24 cellular contexts compared by ENCODE assay signal in the genomic region with DNA sequence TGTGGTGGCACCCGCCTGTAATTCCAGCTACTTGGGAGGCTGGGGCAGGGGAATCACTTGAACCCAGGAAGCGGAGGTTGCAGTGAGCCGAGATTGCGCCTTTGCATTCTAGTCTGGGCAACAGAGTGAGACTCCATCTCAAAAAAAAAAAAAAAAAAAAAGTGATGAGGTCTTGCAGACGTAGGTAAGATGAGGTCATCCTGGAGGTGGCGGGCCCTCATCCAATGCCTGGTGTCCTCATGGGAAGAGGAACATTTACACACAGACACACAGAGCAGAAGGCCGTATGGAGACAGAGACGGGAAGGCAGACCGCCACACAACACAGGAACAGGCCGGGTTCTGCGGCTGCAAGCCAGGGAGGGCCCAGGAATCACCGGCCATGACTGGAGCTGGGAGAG. TPM values are rescaled to one million over a fixed set of nuclear protein-coding genes. Genes with fewer than 3 reads are reported as not detected.
A peak's percentile ranks its signal among the peaks of the same experiment; 100 is the strongest.
DNase-seq lines count a peak whose midpoint lies in the region; ATAC-seq, FAIRE-seq and TF ChIP-seq lines count a peak whose summit lies in the region.
"Had no signal": no experiment of that assay in that cellular context is flagged by ENCODE, and none has a peak within 500 bp of the region (broad histone marks: within the 10 kb centered on the region; RNA-seq: fewer than 3 reads in every experiment).

No MANE protein-coding gene starts in this region.

- ATAC-seq in HepG2 (no peak), right lobe of liver (no peak), T-helper 17 cell (no peak)
- ATAC-seq in stimulated activated naive B cell treated with anti-CD40 and anti-IgM and Interleukin-4, amounts not matched to agents 10 μg/mL and 1 μg/mL and 100 μg/mL, for 72 hours (replicated peaks): no peak
- ATAC-seq: A549; CD8-positive, alpha-beta T cell; HCT116; K562 had no signal

- peaks cover 5% of the 10 kb centered on the region in 2 experiments; a peak in 2 of 5 replicates for H3K36me3 ChIP-seq in HepG2 (replicated peaks in 1 of 2; ENCODE audit: control insufficient read depth in 1 of 2, insufficient read depth in 2 of 2, low read length in 2 of 2)
- H3K36me3 ChIP-seq in right lobe of liver: peaks cover 0 to 15% (median 0%) of the 10 kb centered on the region in 4 donors
- peaks cover 48% of the 10 kb centered on the region for H3K36me3 ChIP-seq in suprapubic skin

- no peaks in the 10 kb centered on the region for H3K36me3 Mint-ChIP-seq in T-helper 17 cell (ENCODE audit: low read depth)
- H3K36me3 Mint-ChIP-seq in nephron progenitor cell (ENCODE audit: low read depth): peaks cover 9% of the 10 kb centered on the region
- H3K36me3 Mint-ChIP-seq in stimulated activated naive B cell treated with anti-CD40 and anti-IgM and Interleukin-4, amounts not matched to agents 10 μg/mL and 1 μg/mL and 100 μg/mL, for 72 hours: peaks cover 21 to 45% of the 10 kb centered on the region in 2 donors

- H3K27ac Mint-ChIP-seq in T-helper 17 cell (no peak overlapping the region), nephron progenitor cell (peak overlapping the region; percentile 83)
- H3K27ac Mint-ChIP-seq in stimulated activated naive B cell treated with anti-CD40 and anti-IgM and Interleukin-4, amounts not matched to agents 10 μg/mL and 1 μg/mL and 100 μg/mL, for 72 hours: peak overlapping the region; percentile 14
- H3K27ac Mint-ChIP-seq: CD8-positive, alpha-beta T cell had no signal

- H3K4me1 ChIP-seq in HepG2 (ENCODE audit: insufficient read depth, low read length) (peaks cover 15% of the 10 kb centered on the region), right lobe of liver (peaks cover 0 to 14% (median 6%) of the 10 kb centered on the region in 4 donors), suprapubic skin (peaks cover 34% of the 10 kb centered on the region)

- H3K4me3 ChIP-seq in HepG2 (replicated peaks in 1 of 3; ENCODE audit: insufficient read depth in 1 of 3, low read depth in 2 of 3, low read length in 3 of 3) (no peak overlapping the region), right lobe of liver (no peak overlapping the region), suprapubic skin (no peak overlapping the region)
- H3K4me3 ChIP-seq: A549, BLaER1, GM23248, K562 had no signal

- intact Hi-C loops in HepG2 (cut with micrococcal nuclease; ENCODE audit: unreplicated experiment) (no loop called here), right lobe of liver (cut with DNase I) (loop anchor here in 1 of 2 donors (10.0 kb wide), 1 partner anchor 77 kb away; no protein-coding TSS in a partner anchor)

- H3K27me3 Mint-ChIP-seq in T-helper 17 cell (no peaks in the 10 kb centered on the region), nephron progenitor cell (ENCODE audit: low read depth, poor library complexity) (peaks cover 5% of the 10 kb centered on the region)
- no peaks in the 10 kb centered on the region for H3K27me3 Mint-ChIP-seq in stimulated activated naive B cell treated with anti-CD40 and anti-IgM and Interleukin-4, amounts not matched to agents 10 μg/mL and 1 μg/mL and 100 μg/mL, for 72 hours

- WGBS in HepG2 (ENCODE audit: low lambda C conversion rate): 92% methylated on average over 12 of the region's 12 CpGs
- 54% methylated on average over 2 of the region's 12 CpGs for WGBS in right lobe of liver (ENCODE audit: insufficient coverage, low coverage, low lambda C conversion rate, missing lambda C conversion rate)
- WGBS in suprapubic skin: 84% methylated on average over 12 of the region's 12 CpGs

- H2AFZ ChIP-seq in HepG2 (ENCODE audit: low read length): no peak overlapping the region
- H2AFZ ChIP-seq: GM23248 had no signal

- FAIRE-seq in HepG2 (lab: Jason Lieb, UNC): no peak
- FAIRE-seq: A549, G401.6, GM12892, GM18507, K562 had no signal

- no TSS peak for BruUV-seq in HepG2 (replicated peaks; lab: Mats Ljungman, UMichigan)

- peaks cover 28% of the 10 kb centered on the region for H3K4me1 Mint-ChIP-seq in T-helper 17 cell
- H3K4me1 Mint-ChIP-seq in nephron progenitor cell: peaks cover 35% of the 10 kb centered on the region
- H3K4me1 Mint-ChIP-seq in stimulated activated naive B cell treated with anti-CD40 and anti-IgM and Interleukin-4, amounts not matched to agents 10 μg/mL and 1 μg/mL and 100 μg/mL, for 72 hours: peaks cover 38 to 53% of the 10 kb centered on the region in 2 donors

- POLR2A ChIA-PET in HepG2 (lab: Yijun Ruan, JAX): interaction anchor here (0.7 kb wide), 1 partner anchor 65 kb away, joined by 5 read pairs; the partner anchor contains the start of gene MFSD12

- peaks cover 8% of the 10 kb centered on the region; the same call in 1 of the 2 replicates for H4K20me1 ChIP-seq in HepG2 (ENCODE audit: insufficient read depth, low read length)

- peak overlapping the region; percentile 7 for H3K4me3 Mint-ChIP-seq in T-helper 17 cell
- peak overlapping the region; percentile 40 for H3K4me3 Mint-ChIP-seq in nephron progenitor cell
- no peak overlapping the region for H3K4me3 Mint-ChIP-seq in stimulated activated naive B cell treated with anti-CD40 and anti-IgM and Interleukin-4, amounts not matched to agents 10 μg/mL and 1 μg/mL and 100 μg/mL, for 72 hours
- H3K4me3 Mint-ChIP-seq: CD8-positive, alpha-beta T cell had no signal

- no peaks in the 10 kb centered on the region for H3K9me3 ChIP-seq in HepG2 (ENCODE audit: low read length)
- H3K9me3 ChIP-seq in right lobe of liver: no peaks in the 10 kb centered on the region
- H3K9me3 ChIP-seq in T-helper 17 cell (ENCODE audit: control insufficient read depth, low read length, poor library complexity, severe bottlenecking): no peaks in the 10 kb centered on the region
- H3K9me3 ChIP-seq in suprapubic skin: no peaks in the 10 kb centered on the region
- H3K9me3 ChIP-seq: A549, BLaER1 had no signal

- H3K9ac ChIP-seq in HepG2 (ENCODE audit: insufficient read depth, low read depth, low read length): no peak overlapping the region
- H3K9ac ChIP-seq: BLaER1, GM23248 had no signal

- TF ChIP-seq POLR2A in HepG2 (IDR thresholded peaks at IDR 0.05; ENCODE audit: insufficient read depth in 1 of 2, low read depth in 2 of 2, low read length in 2 of 2): no peak
- no peak for TF ChIP-seq POLR2A in right lobe of liver (IDR thresholded peaks at IDR 0.05)
- TF ChIP-seq POLR2A in suprapubic skin (IDR thresholded peaks at IDR 0.05): no peak

- peaks cover 20% of the 10 kb centered on the region for H3K79me2 ChIP-seq in HepG2 (ENCODE audit: insufficient read depth, low read length)

- no peak for TF ChIP-seq EP300 in HepG2 (IDR thresholded peaks at IDR 0.05; ENCODE audit: low read depth in 2 of 2, low read length in 2 of 2)
- TF ChIP-seq EP300 in HepG2 (CRISPR knock-in tag; IDR thresholded peaks at IDR 0.05; ENCODE audit: borderline replicate concordance): no peak
- no peak for TF ChIP-seq EP300 in suprapubic skin (IDR thresholded peaks at IDR 0.05)

- CTCF ChIA-PET in HepG2 (lab: Yijun Ruan, JAX; ENCODE audit: low intra/inter-chr PET ratio, low total read pairs): no interaction called here

- H3K4me2 ChIP-seq in HepG2 (ENCODE audit: low read depth, low read length): no peak overlapping the region
- H3K4me2 ChIP-seq: A549, BLaER1 had no signal

- in situ Hi-C loops in HepG2 (cut with HindIII; ENCODE audit: extremely low pct_ligation_motif_present, low pct_unique_long_range_greater_than_20kb): no loop called here

- TF ChIP-seq RAD21 in HepG2 (CRISPR knock-in tag; IDR thresholded peaks at IDR 0.05): no peak

- no peaks in the 10 kb centered on the region for H3K9me3 Mint-ChIP-seq in nephron progenitor cell
- H3K9me3 Mint-ChIP-seq in stimulated activated naive B cell treated with anti-CD40 and anti-IgM and Interleukin-4, amounts not matched to agents 10 μg/mL and 1 μg/mL and 100 μg/mL, for 72 hours: no peaks in the 10 kb centered on the region
- H3K9me3 Mint-ChIP-seq: CD14-positive monocyte; CD8-positive, alpha-beta T cell had no signal

- H3K27me3 ChIP-seq in HepG2 (ENCODE audit: control insufficient read depth in 1 of 2, insufficient read depth in 2 of 2, low read length in 2 of 2) (no peaks in the 10 kb centered on the region; a peak in 1 of 5 replicates), right lobe of liver (no peaks in the 10 kb centered on the region), suprapubic skin (no peaks in the 10 kb centered on the region)
- H3K27me3 ChIP-seq: BLaER1 had no signal

- TF ChIP-seq CTCF in HepG2 (CRISPR knock-in tag; IDR thresholded peaks at IDR 0.05): no peak
- no peak for TF ChIP-seq CTCF in right lobe of liver (IDR thresholded peaks at IDR 0.05)
- no peak for TF ChIP-seq CTCF in nephron progenitor cell (IDR thresholded peaks at IDR 0.05)
- TF ChIP-seq CTCF in suprapubic skin (IDR thresholded peaks at IDR 0.05): no peak

- H3K27ac ChIP-seq in HepG2 (ENCODE audit: extremely low read length, insufficient read depth, low read length) (no peak overlapping the region), right lobe of liver (no peak overlapping the region), suprapubic skin (no peak overlapping the region)
- H3K27ac ChIP-seq: 22Rv1, A549, BLaER1, GM23248 had no signal

- DNase-seq in HepG2 (ENCODE audit: low spot score) (no peak), right lobe of liver (no peak), T-helper 17 cell (no peak), nephron progenitor cell (no peak), suprapubic skin (ENCODE audit: low spot score in 2 of 2) (no peak), H4 (ENCODE audit: low spot score) (no peak), amniotic stem cell (lab: John Stamatoyannopoulos, UW) (no peak)
- no peak for DNase-seq in stimulated activated naive B cell treated with anti-CD40 and anti-IgM and Interleukin-4, amounts not matched to agents 10 μg/mL and 1 μg/mL and 100 μg/mL, for 72 hours
- DNase-seq: AML-193; Calu3; CD8-positive, alpha-beta T cell; DND-41; GM23248; H7; IMR-90 had no signal

RNA-seq across cellular contexts. Expression of gene CACTIN, which starts 4.4 kb away (rescaled TPM):
- total RNA-seq in HepG2 (2016; rRNA removed; fragmentation: Illumina TruSeq; extraction: Trizol): 11.1 and 16.6 TPM in 2 replicates
- total RNA-seq in HepG2 (2016; cell fraction: cytosol; rRNA removed; fragmentation: Illumina TruSeq; extraction: Trizol; ENCODE audit: low read depth): 2.8 and 3.1 TPM in 2 replicates
- total RNA-seq in HepG2 (2016; cell fraction: insoluble cytoplasmic fraction; rRNA removed; fragmentation: Illumina TruSeq; extraction: Trizol): 11.2 and 17.9 TPM in 2 replicates
- 4.7 and 5.6 TPM in 2 replicates for total RNA-seq in HepG2 (2016; cell fraction: membrane; rRNA removed; fragmentation: Illumina TruSeq; extraction: Trizol)
- total RNA-seq in HepG2 (2016; cell fraction: nucleus; rRNA removed; fragmentation: Illumina TruSeq; extraction: Trizol): 9.0 and 11.6 TPM in 2 replicates
- 10.0 and 11.5 TPM in 2 replicates for polyA plus RNA-seq in HepG2 (2011; rRNA removed)
- 6.6 and 11.2 TPM in 2 replicates for polyA plus RNA-seq in HepG2 (2011; cell fraction: cytosol; rRNA removed)
- polyA plus RNA-seq in HepG2 (2011; cell fraction: nucleus; rRNA removed): 31.8 and 41.5 TPM in 2 replicates
- 5.7 and 5.8 TPM in 2 replicates for polyA plus RNA-seq in HepG2 (2012)
- 1.7 and 1.8 TPM in 2 replicates for polyA plus RNA-seq in HepG2 (2016; cell fraction: cytosol; fragmentation: Illumina TruSeq; extraction: Trizol; ENCODE audit: low read depth)
- 10.2 and 13.0 TPM in 2 replicates for polyA plus RNA-seq in HepG2 (2016; cell fraction: insoluble cytoplasmic fraction; fragmentation: Illumina TruSeq; extraction: Trizol; ENCODE audit: low read depth)
- 3.7 and 4.0 TPM in 2 replicates for polyA plus RNA-seq in HepG2 (2016; cell fraction: membrane; fragmentation: Illumina TruSeq; extraction: Trizol; ENCODE audit: low read depth)
- polyA plus RNA-seq in HepG2 (2016; cell fraction: nucleus; fragmentation: Illumina TruSeq; extraction: Trizol; ENCODE audit: insufficient read depth, low read depth): 28.6 and 30.2 TPM in 2 replicates
- polyA minus RNA-seq in HepG2 (2011; rRNA and poly(A)+ RNA removed; ENCODE audit: low replicate concordance): 9.7 and 19.5 TPM in 2 replicates
- polyA minus RNA-seq in HepG2 (2011; cell fraction: cytosol; rRNA and poly(A)+ RNA removed): 5.0 and 5.2 TPM in 2 replicates
- 5.3 and 5.7 TPM in 2 replicates for polyA minus RNA-seq in HepG2 (2011; cell fraction: nucleus; rRNA and poly(A)+ RNA removed)
- total RNA-seq in right lobe of liver: 10 to 100 TPM in 4 of 6 experiments, 1 to 10 TPM in 2; 8.4 to 14.9 (median 10.3) TPM
- 10 to 100 TPM; 32.8 to 34.4 TPM for total RNA-seq in T-helper 17 cell
- total RNA-seq in suprapubic skin: 10 to 100 TPM; 22.6 to 29.9 (median 27.9) TPM
- 12.1 and 13.9 TPM in 2 replicates for total RNA-seq in H4 (2014; rRNA removed; shearing (Covaris generic))

RNA-seq across cellular contexts. Expression of gene TBXA2R, which starts 15.5 kb away (rescaled TPM):
- total RNA-seq in HepG2 (2016; rRNA removed; fragmentation: Illumina TruSeq; extraction: Trizol): not detected in 2 replicates
- total RNA-seq in HepG2 (2016; cell fraction: cytosol; rRNA removed; fragmentation: Illumina TruSeq; extraction: Trizol; ENCODE audit: low read depth): not detected in 2 replicates
- total RNA-seq in HepG2 (2016; cell fraction: insoluble cytoplasmic fraction; rRNA removed; fragmentation: Illumina TruSeq; extraction: Trizol): not detected in 2 replicates
- total RNA-seq in HepG2 (2016; cell fraction: membrane; rRNA removed; fragmentation: Illumina TruSeq; extraction: Trizol): not detected in 2 replicates
- not detected in 2 replicates for total RNA-seq in HepG2 (2016; cell fraction: nucleus; rRNA removed; fragmentation: Illumina TruSeq; extraction: Trizol)
- 0.05 and 0.09 TPM in 2 replicates for polyA plus RNA-seq in HepG2 (2011; rRNA removed)
- 0.04 TPM in 2 replicates for polyA plus RNA-seq in HepG2 (2011; cell fraction: cytosol; rRNA removed)
- polyA plus RNA-seq in HepG2 (2011; cell fraction: nucleus; rRNA removed): 0.11 TPM in 1 of 2 replicates, not detected in the other
- not detected in 2 replicates for polyA plus RNA-seq in HepG2 (2012)
- not detected in 2 replicates for polyA plus RNA-seq in HepG2 (2016; cell fraction: cytosol; fragmentation: Illumina TruSeq; extraction: Trizol; ENCODE audit: low read depth)
- polyA plus RNA-seq in HepG2 (2016; cell fraction: insoluble cytoplasmic fraction; fragmentation: Illumina TruSeq; extraction: Trizol; ENCODE audit: low read depth): not detected in 2 replicates
- not detected in 2 replicates for polyA plus RNA-seq in HepG2 (2016; cell fraction: membrane; fragmentation: Illumina TruSeq; extraction: Trizol; ENCODE audit: low read depth)
- polyA plus RNA-seq in HepG2 (2016; cell fraction: nucleus; fragmentation: Illumina TruSeq; extraction: Trizol; ENCODE audit: insufficient read depth, low read depth): not detected in 2 replicates
- polyA minus RNA-seq in HepG2 (2011; rRNA and poly(A)+ RNA removed; ENCODE audit: low replicate concordance): 0.20 and 1.3 TPM in 2 replicates
- not detected in 2 replicates for polyA minus RNA-seq in HepG2 (2011; cell fraction: cytosol; rRNA and poly(A)+ RNA removed)
- polyA minus RNA-seq in HepG2 (2011; cell fraction: nucleus; rRNA and poly(A)+ RNA removed): not detected in 2 replicates
- total RNA-seq in right lobe of liver: 10 to 100 TPM in 1 of 6 experiments, 1 to 10 TPM in 5; 2.8 to 10.4 (median 4.7) TPM
- 10 to 100 TPM in 1 of 2 donors, 1 to 10 TPM in 1; 1.0 to 10.4 TPM for total RNA-seq in T-helper 17 cell
- under 1 TPM; 0.32 to 0.85 (median 0.41) TPM for total RNA-seq in suprapubic skin
- 1.6 TPM in 1 of 2 replicates, not detected in the other for total RNA-seq in H4 (2014; rRNA removed; shearing (Covaris generic))

RNA-seq across cellular contexts. Expression of gene GIPC3, which starts 36.9 kb away (rescaled TPM):
- total RNA-seq in HepG2 (2016; rRNA removed; fragmentation: Illumina TruSeq; extraction: Trizol) (not detected in 2 replicates), right lobe of liver (1 to 10 TPM in 2 of 6 experiments, under 1 TPM in 4; 0.51 to 1.6 (median 0.80) TPM), T-helper 17 cell (1 to 10 TPM in 1 of 2 donors, under 1 TPM in 1; 0.42 to 3.3 TPM), suprapubic skin (under 1 TPM; 0.19 to 0.89 (median 0.37) TPM)
- total RNA-seq in HepG2 (2016; cell fraction: cytosol; rRNA removed; fragmentation: Illumina TruSeq; extraction: Trizol; ENCODE audit: low read depth): not detected in 2 replicates
- total RNA-seq in HepG2 (2016; cell fraction: insoluble cytoplasmic fraction; rRNA removed; fragmentation: Illumina TruSeq; extraction: Trizol): not detected in 2 replicates
- total RNA-seq in HepG2 (2016; cell fraction: membrane; rRNA removed; fragmentation: Illumina TruSeq; extraction: Trizol): not detected in 2 replicates
- total RNA-seq in HepG2 (2016; cell fraction: nucleus; rRNA removed; fragmentation: Illumina TruSeq; extraction: Trizol): not detected in 2 replicates
- polyA plus RNA-seq in HepG2 (2011; rRNA removed): 0.05 and 0.08 TPM in 2 replicates
- 0.01 and 0.03 TPM in 2 replicates for polyA plus RNA-seq in HepG2 (2011; cell fraction: cytosol; rRNA removed)
- polyA plus RNA-seq in HepG2 (2011; cell fraction: nucleus; rRNA removed): 0.14 and 0.17 TPM in 2 replicates
- polyA plus RNA-seq in HepG2 (2012): 0.04 TPM in 1 of 2 replicates, not detected in the other
- not detected in 2 replicates for polyA plus RNA-seq in HepG2 (2016; cell fraction: cytosol; fragmentation: Illumina TruSeq; extraction: Trizol; ENCODE audit: low read depth)
- polyA plus RNA-seq in HepG2 (2016; cell fraction: insoluble cytoplasmic fraction; fragmentation: Illumina TruSeq; extraction: Trizol; ENCODE audit: low read depth): not detected in 2 replicates
- not detected in 2 replicates for polyA plus RNA-seq in HepG2 (2016; cell fraction: membrane; fragmentation: Illumina TruSeq; extraction: Trizol; ENCODE audit: low read depth)
- polyA plus RNA-seq in HepG2 (2016; cell fraction: nucleus; fragmentation: Illumina TruSeq; extraction: Trizol; ENCODE audit: insufficient read depth, low read depth): not detected in 2 replicates
- 0.02 and 5.9 TPM in 2 replicates for polyA minus RNA-seq in HepG2 (2011; rRNA and poly(A)+ RNA removed; ENCODE audit: low replicate concordance)
- polyA minus RNA-seq in HepG2 (2011; cell fraction: cytosol; rRNA and poly(A)+ RNA removed): not detected in 2 replicates
- not detected in 2 replicates for polyA minus RNA-seq in HepG2 (2011; cell fraction: nucleus; rRNA and poly(A)+ RNA removed)
- not detected in 2 replicates for total RNA-seq in H4 (2014; rRNA removed; shearing (Covaris generic))
- total RNA-seq: Calu3, GM23248 had no signal

RNA-seq across cellular contexts. Expression of gene HMG20B, which starts 49.5 kb away (rescaled TPM):
- total RNA-seq in HepG2 (2016; rRNA removed; fragmentation: Illumina TruSeq; extraction: Trizol): 23.0 and 29.2 TPM in 2 replicates
- total RNA-seq in HepG2 (2016; cell fraction: cytosol; rRNA removed; fragmentation: Illumina TruSeq; extraction: Trizol; ENCODE audit: low read depth): 26.2 and 31.3 TPM in 2 replicates
- 26.2 and 29.0 TPM in 2 replicates for total RNA-seq in HepG2 (2016; cell fraction: insoluble cytoplasmic fraction; rRNA removed; fragmentation: Illumina TruSeq; extraction: Trizol)
- total RNA-seq in HepG2 (2016; cell fraction: membrane; rRNA removed; fragmentation: Illumina TruSeq; extraction: Trizol): 40.2 and 42.4 TPM in 2 replicates
- total RNA-seq in HepG2 (2016; cell fraction: nucleus; rRNA removed; fragmentation: Illumina TruSeq; extraction: Trizol): 17.0 TPM in 2 replicates
- 23.9 and 24.8 TPM in 2 replicates for polyA plus RNA-seq in HepG2 (2011; rRNA removed)
- polyA plus RNA-seq in HepG2 (2011; cell fraction: cytosol; rRNA removed): 17.7 and 28.8 TPM in 2 replicates
- polyA plus RNA-seq in HepG2 (2011; cell fraction: nucleus; rRNA removed): 73.5 and 97.4 TPM in 2 replicates
- polyA plus RNA-seq in HepG2 (2012): 19.0 and 22.8 TPM in 2 replicates
- polyA plus RNA-seq in HepG2 (2016; cell fraction: cytosol; fragmentation: Illumina TruSeq; extraction: Trizol; ENCODE audit: low read depth): 33.9 and 35.6 TPM in 2 replicates
- 36.6 TPM in 2 replicates for polyA plus RNA-seq in HepG2 (2016; cell fraction: insoluble cytoplasmic fraction; fragmentation: Illumina TruSeq; extraction: Trizol; ENCODE audit: low read depth)
- 38.7 and 44.5 TPM in 2 replicates for polyA plus RNA-seq in HepG2 (2016; cell fraction: membrane; fragmentation: Illumina TruSeq; extraction: Trizol; ENCODE audit: low read depth)
- 80.7 and 81.4 TPM in 2 replicates for polyA plus RNA-seq in HepG2 (2016; cell fraction: nucleus; fragmentation: Illumina TruSeq; extraction: Trizol; ENCODE audit: insufficient read depth, low read depth)
- polyA minus RNA-seq in HepG2 (2011; rRNA and poly(A)+ RNA removed; ENCODE audit: low replicate concordance): 13.9 and 67.7 TPM in 2 replicates
- 10.8 and 16.1 TPM in 2 replicates for polyA minus RNA-seq in HepG2 (2011; cell fraction: cytosol; rRNA and poly(A)+ RNA removed)
- 8.7 and 9.7 TPM in 2 replicates for polyA minus RNA-seq in HepG2 (2011; cell fraction: nucleus; rRNA and poly(A)+ RNA removed)
- total RNA-seq in right lobe of liver: 10 to 100 TPM; 30.7 to 58.6 (median 33.3) TPM
- 10 to 100 TPM; 34.0 to 36.7 TPM for total RNA-seq in T-helper 17 cell
- total RNA-seq in suprapubic skin: 100 to 1,000 TPM in 3 of 4 donors, 10 to 100 TPM in 1; 87.9 to 135 (median 118) TPM
- 72.2 and 90.8 TPM in 2 replicates for total RNA-seq in H4 (2014; rRNA removed; shearing (Covaris generic))

Comparison
In these comparisons a context has a peak if more than half of its experiments do, and no peak if none do; other contexts are left out.
1. H3K4me3 Mint-ChIP-seq: peak in T-helper 17 cell (single experiment) and nephron progenitor cell (single experiment); none in stimulated activated naive B cell treated with anti-CD40 and anti-IgM and Interleukin-4, amounts not matched to agents 10 μg/mL and 1 μg/mL and 100 μg/mL, for 72 hours (0 of 2).